21 cellular contexts compared by ENCODE assay signal in the genomic region with DNA sequence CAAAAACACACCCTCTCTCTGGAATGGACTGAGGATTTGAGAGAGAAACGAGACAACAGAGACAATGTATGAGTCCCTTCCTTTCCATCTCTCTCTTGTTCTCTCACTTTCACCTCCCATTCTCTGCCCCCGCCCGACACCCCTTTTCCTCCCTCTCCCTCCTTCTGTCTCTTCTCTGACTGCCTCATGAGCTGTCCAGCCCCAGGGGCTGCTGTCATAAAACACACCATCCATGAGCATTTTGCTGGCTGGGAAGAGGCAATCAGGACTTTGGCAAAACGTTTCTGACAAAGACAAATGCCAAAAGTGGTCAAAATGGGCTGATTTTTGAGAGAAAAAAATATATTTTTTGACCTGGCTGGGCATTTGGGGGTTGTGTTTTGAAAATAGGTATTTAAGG.
"Had no signal": no experiment of that assay in that cellular context is flagged by ENCODE, and none has a peak within 500 bp of the region (broad histone marks: within the 10 kb centered on the region; RNA-seq: fewer than 3 reads in every experiment).

No MANE protein-coding gene starts in this region.

- DNase-seq: KBM-7, MM.1S, NCI-H1092 treated with DMSO at 0.1 percent for 48 hours, NCI-H1436, NCI-H187, NCI-H2029, NCI-H2081 treated with DMSO at 0.1 percent for 48 hours, NCI-H2171, NCI-H226, NCI-H446, NCI-H510A, NCI-H524 treated with DMSO at 0.1 percent for 48 hours, NCI-H69, NCI-H774, Peyer's patch, Right ventricle myocardium superior, SIG-M5 had no signal

- H3K4me1 ChIP-seq: Peyer's patch, SJSA1 had no signal

- H3K27ac ChIP-seq: HL-60, PC-9, Peyer's patch, SJSA1, SK-N-MC had no signal

- H3K4me3 ChIP-seq: PC-9, Peyer's patch, SJSA1, SK-N-MC had no signal

- H3K9me3 ChIP-seq: Peyer's patch, SJSA1 had no signal

- H3K4me2 ChIP-seq: PC-9 had no signal

- H3K27me3 ChIP-seq: Peyer's patch, SJSA1 had no signal

- H2AFZ ChIP-seq: PC-9 had no signal

- H3K36me3 ChIP-seq: Peyer's patch, SJSA1 had no signal
